1 cellular context compared by ENCODE assay signal in the genomic region with DNA sequence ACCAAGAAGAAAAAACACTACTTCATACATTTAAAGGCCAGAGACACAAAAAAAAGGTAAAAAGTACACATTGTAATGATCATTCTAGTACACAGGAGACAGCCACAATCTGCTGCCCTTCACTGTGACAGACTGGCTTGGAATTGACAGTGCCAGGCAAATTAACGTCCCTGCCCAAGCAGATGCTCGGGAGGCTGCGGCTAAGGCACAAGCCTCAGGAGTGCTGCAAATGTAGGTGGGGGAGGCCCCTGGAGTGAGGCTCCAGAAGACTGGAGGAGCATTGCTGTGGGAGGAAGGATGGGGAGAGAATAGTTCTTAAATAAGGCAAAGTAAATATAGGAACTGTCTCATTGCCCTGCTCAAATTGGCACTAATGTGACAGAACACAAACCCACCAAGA.
TF ChIP-seq lines count a peak whose summit lies in the region.

No MANE protein-coding gene starts in this region.

TF ChIP-seq in WTC11, 78 proteins besides CTCF, POLR2A, EP300 and RAD21 (continued from another document):
- TF ChIP-seq SP1 (CRISPR knock-in tag; conservative IDR thresholded peaks at IDR 0.05) = no peak
- no peak for TF ChIP-seq CREM (CRISPR knock-in tag; IDR thresholded peaks at IDR 0.05)
TF ChIP-seq in WTC11: peak in this region for 0.
